Comparison of ENCODE assay signal across 21 cellular contexts in the genomic region with DNA sequence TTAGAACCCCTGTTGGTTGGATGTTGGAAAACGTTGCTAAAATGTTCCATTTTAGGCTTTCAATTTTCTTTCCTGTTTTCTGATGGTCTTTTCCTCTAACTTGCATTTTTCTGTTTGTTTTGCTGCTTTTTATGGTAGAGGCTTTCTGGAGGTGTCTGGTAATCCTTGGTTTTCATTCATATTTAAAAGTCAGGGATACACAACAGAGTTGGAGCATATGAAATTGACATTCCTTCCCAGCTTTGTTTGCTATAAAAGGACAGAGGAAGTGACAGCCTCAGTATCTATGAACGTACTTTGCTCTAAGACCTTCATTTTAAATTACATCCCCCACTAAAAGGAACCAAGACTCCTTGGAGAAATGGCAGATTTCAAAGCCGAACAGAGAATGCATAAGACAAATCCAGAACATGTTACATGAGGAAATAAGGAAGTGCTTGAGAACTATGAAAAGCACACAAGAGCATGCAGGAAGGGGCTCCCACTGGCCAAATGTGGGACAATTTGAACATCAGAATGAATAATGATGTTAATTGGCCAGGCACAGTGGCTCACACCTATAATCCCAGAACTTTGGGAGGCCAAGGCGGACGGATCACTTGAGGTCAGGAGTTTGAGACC. TPM values are rescaled to one million over a fixed set of nuclear protein-coding genes. Genes with fewer than 3 reads are reported as not detected.
DNase-seq lines count a peak whose midpoint lies in the region; ATAC-seq and TF ChIP-seq lines count a peak whose summit lies in the region.
"Had no signal": no experiment of that assay in that cellular context is flagged by ENCODE, and none has a peak within 500 bp of the region (broad histone marks: within the 10 kb centered on the region; RNA-seq: fewer than 3 reads in every experiment).

No MANE protein-coding gene starts in this region.

- H3K27me3 ChIP-seq in right lobe of liver, result no peaks in the 10 kb centered on the region
- H3K27me3 ChIP-seq: BLaER1 had no signal

- intact Hi-C loops in activated naive CD4-positive, alpha-beta T cell treated with anti-CD3 and anti-CD28 coated beads for 36 hours (cut with micrococcal nuclease), result no loop called here
- intact Hi-C loops in right lobe of liver (cut with DNase I), result no loop called here

- H3K27me3 Mint-ChIP-seq in activated naive CD4-positive, alpha-beta T cell treated with anti-CD3 and anti-CD28 coated beads for 36 hours (ENCODE audit: low read depth), result no peaks in the 10 kb centered on the region
- no peaks in the 10 kb centered on the region for H3K27me3 Mint-ChIP-seq in T-cell
- H3K27me3 Mint-ChIP-seq in effector memory CD8-positive, alpha-beta T cell, result no peaks in the 10 kb centered on the region
- H3K27me3 Mint-ChIP-seq: activated CD8-positive, alpha-beta memory T cell treated with anti-CD3 and anti-CD28 coated beads, Interleukin-2, amount 10 ng/mL, durations not matched to agents 7 days and 5 days; type B pancreatic cell had no signal

- peaks cover 1% of the 10 kb centered on the region for H3K9me3 Mint-ChIP-seq in activated naive CD4-positive, alpha-beta T cell treated with anti-CD3 and anti-CD28 coated beads for 36 hours
- peaks cover 0 to 7% of the 10 kb centered on the region in 2 donors for H3K9me3 Mint-ChIP-seq in activated naive CD4-positive, alpha-beta T cell treated with anti-CD3 and anti-CD28 coated beads, Interleukin-2, amount 50 U/mL, for 72 hours
- H3K9me3 Mint-ChIP-seq in T-cell, result no peaks in the 10 kb centered on the region
- no peaks in the 10 kb centered on the region for H3K9me3 Mint-ChIP-seq in effector memory CD8-positive, alpha-beta T cell
- H3K9me3 Mint-ChIP-seq: type B pancreatic cell had no signal

- POLR2A ChIA-PET in T-cell (lab: Charles Lee), result no interaction called here

- peaks cover 44% of the 10 kb centered on the region for H3K36me3 Mint-ChIP-seq in activated naive CD4-positive, alpha-beta T cell treated with anti-CD3 and anti-CD28 coated beads for 36 hours (ENCODE audit: low read depth)
- H3K36me3 Mint-ChIP-seq in activated naive CD4-positive, alpha-beta T cell treated with anti-CD3 and anti-CD28 coated beads, Interleukin-2, amount 50 U/mL, for 72 hours, result peaks cover 4 to 57% of the 10 kb centered on the region in 2 donors
- peaks cover 61% of the 10 kb centered on the region for H3K36me3 Mint-ChIP-seq in T-cell
- peaks cover 55% of the 10 kb centered on the region for H3K36me3 Mint-ChIP-seq in effector memory CD8-positive, alpha-beta T cell (ENCODE audit: insufficient read depth)

- H3K4me3 ChIP-seq in right lobe of liver, result no peak overlapping the region
- H3K4me3 ChIP-seq: BLaER1 had no signal

- no peak for TF ChIP-seq CTCF in right lobe of liver (IDR thresholded peaks at IDR 0.05)

- no peak overlapping the region for H3K4me3 Mint-ChIP-seq in activated naive CD4-positive, alpha-beta T cell treated with anti-CD3 and anti-CD28 coated beads for 36 hours
- no peak overlapping the region for H3K4me3 Mint-ChIP-seq in T-cell
- peak overlapping the region in 1 of 2 donors; percentile 27 for H3K4me3 Mint-ChIP-seq in effector memory CD8-positive, alpha-beta T cell
- H3K4me3 Mint-ChIP-seq: activated CD8-positive, alpha-beta memory T cell treated with anti-CD3 and anti-CD28 coated beads, Interleukin-2, amount 10 ng/mL, durations not matched to agents 7 days and 5 days; type B pancreatic cell had no signal

- CTCF ChIA-PET in activated naive CD4-positive, alpha-beta T cell treated with anti-CD3 and anti-CD28 coated beads for 36 hours (lab: Charles Lee), result no interaction called here
- CTCF ChIA-PET in T-cell (lab: Charles Lee), result no interaction called here

- H3K27ac ChIP-seq in right lobe of liver, result no peak overlapping the region
- H3K27ac ChIP-seq: BLaER1 had no signal

- TF ChIP-seq POLR2A in right lobe of liver (IDR thresholded peaks at IDR 0.05), result no peak

- ATAC-seq in activated naive CD4-positive, alpha-beta T cell treated with anti-CD3 and anti-CD28 coated beads, Interleukin-2, amount 50 U/mL, for 72 hours, result no peak
- ATAC-seq in T-cell (replicated peaks in 1 of 4) (no peak), GM21381 (IDR thresholded peaks at IDR 0.05; ENCODE audit: unreplicated experiment) (no peak), right lobe of liver (no peak)
- ATAC-seq in effector memory CD8-positive, alpha-beta T cell (replicated peaks), result no peak
- ATAC-seq: activated CD8-positive, alpha-beta memory T cell treated with anti-CD3 and anti-CD28 coated beads, Interleukin-2, amount 10 ng/mL, durations not matched to agents 7 days and 5 days; left cardiac atrium had no signal

- H3K4me1 Mint-ChIP-seq in activated naive CD4-positive, alpha-beta T cell treated with anti-CD3 and anti-CD28 coated beads for 36 hours (ENCODE audit: low read depth), result peaks cover 44% of the 10 kb centered on the region
- peaks cover 69 to 84% (median 77%) of the 10 kb centered on the region in 3 donors for H3K4me1 Mint-ChIP-seq in T-cell
- H3K4me1 Mint-ChIP-seq in effector memory CD8-positive, alpha-beta T cell (ENCODE audit: low read depth in 2 of 2), result peaks cover 22 to 61% of the 10 kb centered on the region in 2 donors

- no peak for DNase-seq in activated naive CD4-positive, alpha-beta T cell treated with anti-CD3 and anti-CD28 coated beads for 36 hours
- no peak for DNase-seq in activated naive CD4-positive, alpha-beta T cell treated with anti-CD3 and anti-CD28 coated beads, Interleukin-2, amount 50 U/mL, for 72 hours (ENCODE audit: low spot score in 2 of 2)
- DNase-seq in T-cell (no peak), SIG-M5 (lab: John Stamatoyannopoulos, UW) (no peak), RPMI8226 (no peak), right lobe of liver (no peak)
- DNase-seq in effector memory CD8-positive, alpha-beta T cell, result no peak
- DNase-seq: ACHN; activated CD4-positive, alpha-beta T cell treated with anti-CD3 and anti-CD28 coated beads for 1 hour; activated CD8-positive, alpha-beta memory T cell treated with anti-CD3 and anti-CD28 coated beads, Interleukin-2, amount 10 ng/mL, durations not matched to agents 7 days and 5 days; activated effector memory CD4-positive, alpha-beta T cell treated with Interleukin-2 at 50 U/mL for 16 hours; amygdala; cortex of kidney; HCEC 1CT; left cardiac atrium; NCI-H187 treated with DMSO at 0.1 percent for 48 hours; stimulated activated CD4-positive, alpha-beta T cell treated with anti-CD3 and anti-CD28 coated beads, Interleukin-4, amount 100 ng/mL, for 4 hours; T1000 had no signal

- peak overlapping the region; percentile 33 for H3K27ac Mint-ChIP-seq in activated naive CD4-positive, alpha-beta T cell treated with anti-CD3 and anti-CD28 coated beads for 36 hours
- H3K27ac Mint-ChIP-seq in activated naive CD4-positive, alpha-beta T cell treated with anti-CD3 and anti-CD28 coated beads, Interleukin-2, amount 50 U/mL, for 72 hours, result peak overlapping the region in 1 of 2 donors; percentile 45
- peak overlapping the region; percentile 2 to 50 for H3K27ac Mint-ChIP-seq in T-cell
- H3K27ac Mint-ChIP-seq in effector memory CD8-positive, alpha-beta T cell, result peak overlapping the region; percentile 56 to 62
- H3K27ac Mint-ChIP-seq: activated CD8-positive, alpha-beta memory T cell treated with anti-CD3 and anti-CD28 coated beads, Interleukin-2, amount 10 ng/mL, durations not matched to agents 7 days and 5 days; type B pancreatic cell had no signal

- 70% methylated on average over 4 of the region's 5 CpGs for WGBS in right lobe of liver (ENCODE audit: insufficient coverage, low coverage, low lambda C conversion rate, missing lambda C conversion rate)

- peaks cover 0 to 10% (median 5%) of the 10 kb centered on the region in 4 donors for H3K4me1 ChIP-seq in right lobe of liver

- peaks cover 0 to 28% (median 3%) of the 10 kb centered on the region in 4 donors for H3K36me3 ChIP-seq in right lobe of liver

- no peaks in the 10 kb centered on the region for H3K9me3 ChIP-seq in right lobe of liver
- H3K9me3 ChIP-seq: BLaER1 had no signal

RNA-seq across cellular contexts. Expression of gene PPP6R3, which starts 56.7 kb away (rescaled TPM):
- total RNA-seq in activated naive CD4-positive, alpha-beta T cell treated with anti-CD3 and anti-CD28 coated beads for 36 hours, result 10 to 100 TPM; 84.7 to 87.0 TPM
- 100 to 1,000 TPM; 118 to 149 TPM for total RNA-seq in activated naive CD4-positive, alpha-beta T cell treated with anti-CD3 and anti-CD28 coated beads, Interleukin-2, amount 50 U/mL, for 72 hours
- 100 to 1,000 TPM; 106 to 147 (median 118) TPM for total RNA-seq in T-cell
- total RNA-seq in right lobe of liver, result 10 to 100 TPM; 35.8 to 48.3 (median 39.2) TPM
